Comparison of ENCODE assay signal across 13 cellular contexts in the genomic region with DNA sequence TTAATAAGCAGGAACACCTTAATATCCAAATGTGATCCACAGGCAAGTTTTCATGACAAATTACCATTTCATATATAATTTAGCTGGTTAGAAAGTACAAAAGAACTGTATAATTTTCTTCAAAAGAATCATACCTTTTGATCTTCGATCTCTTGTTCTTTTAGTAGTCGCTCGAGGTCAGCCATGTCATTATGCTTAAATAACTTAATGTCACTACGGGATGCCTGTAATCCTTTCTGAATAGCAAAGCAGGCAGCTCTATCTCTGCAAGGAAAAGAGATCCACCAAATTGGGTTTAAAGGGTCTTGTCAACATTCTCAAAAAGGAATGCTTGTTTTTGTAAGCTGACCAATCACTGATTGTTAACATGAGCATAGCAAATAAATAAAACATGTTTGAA.
"Had no signal": no experiment of that assay in that cellular context is flagged by ENCODE, and none has a peak within 500 bp of the region (broad histone marks: within the 10 kb centered on the region; RNA-seq: fewer than 3 reads in every experiment).

No MANE protein-coding gene starts in this region.

- H3K4me1 ChIP-seq: esophagus muscularis mucosa, heart right ventricle, right atrium auricular region, uterus had no signal

- ATAC-seq: heart right ventricle had no signal

- FAIRE-seq: endothelial cell of umbilical vein had no signal

- H3K4me3 ChIP-seq: esophagus muscularis mucosa, heart right ventricle, right atrium auricular region, tibial nerve, uterus had no signal

- DNase-seq: activated CD4-positive, alpha-beta T cell treated with anti-CD3 and anti-CD28 coated beads, Interleukin-2, amount 50 U/mL, for 1 hour; activated CD4-positive, CD25-positive, alpha-beta regulatory T cell treated with anti-CD3 and anti-CD28 coated beads, Interleukin-2, amount 50 U/mL, for 72 hours; activated CD8-positive, alpha-beta memory T cell treated with anti-CD3 and anti-CD28 coated beads, Interleukin-2, amount 50 U/mL, for 48 hours; activated gamma-delta T cell; effector CD8-positive, alpha-beta T cell; heart right ventricle; mesendoderm; stimulated activated CD4-positive, alpha-beta T cell treated with anti-CD3 and anti-CD28 coated beads, Interleukin-2, amount 100 ng/mL, for 24 hours; uterus had no signal

- H3K27me3 ChIP-seq: esophagus muscularis mucosa, heart right ventricle, right atrium auricular region, tibial nerve, uterus had no signal

- H3K36me3 ChIP-seq: uterus had no signal
